ENCODE assay signal across 13 cellular contexts in the genomic region with DNA sequence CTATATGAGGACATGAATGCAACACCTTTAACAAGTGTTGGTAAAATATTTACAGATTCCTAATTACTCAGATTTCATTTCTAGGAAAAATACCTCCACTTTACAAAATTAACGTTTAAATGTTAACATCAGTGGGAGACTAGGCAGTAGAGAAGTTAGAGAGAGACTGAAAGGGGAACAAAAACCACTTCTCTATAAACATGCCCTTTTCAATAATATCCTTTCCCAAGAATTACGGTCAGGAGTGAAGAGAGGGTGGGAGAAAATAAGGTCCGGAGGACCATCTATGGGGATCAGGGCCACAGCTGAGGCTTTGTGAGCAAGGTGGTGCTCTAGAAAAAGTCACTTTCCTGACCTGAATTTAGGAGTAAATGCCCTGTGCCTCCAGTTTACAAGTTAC.
DNase-seq lines count a peak whose midpoint lies in the region; ATAC-seq and TF ChIP-seq lines count a peak whose summit lies in the region.
"Had no signal": no experiment of that assay in that cellular context is flagged by ENCODE, and none has a peak within 500 bp of the region (broad histone marks: within the 10 kb centered on the region; RNA-seq: fewer than 3 reads in every experiment).

No MANE protein-coding gene starts in this region.

- H2AFZ ChIP-seq in IMR-90 (replicated peaks; ENCODE audit: low read length, poor library complexity) (no peak overlapping the region), mesenchymal stem cell (ENCODE audit: low read depth, low read length) (no peak overlapping the region)

- intact Hi-C loops in IMR-90 (cut with micrococcal nuclease), result no loop called here

- no peak overlapping the region for H3K27ac ChIP-seq in IMR-90 (ENCODE audit: insufficient read depth, low read length)
- peak overlapping the region; percentile 1 for H3K27ac ChIP-seq in angular gyrus (ENCODE audit: low read depth, low read length)
- H3K27ac ChIP-seq in mesenchymal stem cell (ENCODE audit: low read length, poor library complexity, severe bottlenecking), result no peak overlapping the region
- peak overlapping the region; percentile 86 for H3K27ac ChIP-seq in substantia nigra (ENCODE audit: low read depth, low read length, poor library complexity, severe bottlenecking)
- H3K27ac ChIP-seq: C4-2B had no signal

- H3K14ac ChIP-seq in IMR-90 (replicated peaks; ENCODE audit: low read depth, low read length) (no peak overlapping the region), mesenchymal stem cell (ENCODE audit: low read length in 2 of 2) (no peak overlapping the region)

- DNase-seq in IMR-90 (no peak), mesenchymal stem cell (no peak), substantia nigra (lab: John Stamatoyannopoulos, UW) (no peak), medulla oblongata (ENCODE audit: extremely low spot score) (no peak), AG08395 (ENCODE audit: low spot score) (no peak)
- DNase-seq in activated CD8-positive, alpha-beta memory T cell treated with anti-CD3 and anti-CD28 coated beads for 24 hours, result no peak
- DNase-seq: activated CD4-positive, CD25-positive, alpha-beta regulatory T cell treated with anti-CD3 and anti-CD28 coated beads, Interleukin-2, amount 50 U/mL, for 72 hours; activated T-cell treated with anti-CD3 and anti-CD28 coated beads, Interleukin-2, amount 50 U/mL, for 24 hours; NCI-H1092; NCI-H2171 had no signal

- no peak for TF ChIP-seq POLR2A in IMR-90 (IDR thresholded peaks at IDR 0.05; ENCODE audit: low read depth, low read length)

- no peak overlapping the region for H4K5ac ChIP-seq in IMR-90 (ENCODE audit: low read depth, low read length)

- no peak for ATAC-seq in IMR-90 (ENCODE audit: low read depth)
- ATAC-seq in HG03342 (IDR thresholded peaks at IDR 0.05; ENCODE audit: unreplicated experiment), result no peak

- no peak overlapping the region; the same call in 1 of the 2 replicates for H2BK120ac ChIP-seq in IMR-90 (ENCODE audit: low read depth, low read length)
- no peak overlapping the region for H2BK120ac ChIP-seq in mesenchymal stem cell (ENCODE audit: low read depth, low read length)

- BruUV-seq in IMR-90 (replicated peaks; lab: Mats Ljungman, UMichigan), result no TSS peak

- peaks cover 15% of the 10 kb centered on the region for H3K9me1 ChIP-seq in IMR-90 (ENCODE audit: insufficient read depth, low read length)

- H3K79me1 ChIP-seq in IMR-90 (ENCODE audit: low read depth in 1 of 2, low read length in 2 of 2) (peaks cover 40 to 53% of the 10 kb centered on the region in 2 experiments), mesenchymal stem cell (replicated peaks; ENCODE audit: low read length, poor library complexity, severe bottlenecking) (peaks cover 52% of the 10 kb centered on the region)

- no peak for TF ChIP-seq CTCF in IMR-90 (conservative IDR thresholded peaks at IDR 0.05; ENCODE audit: low read depth, low read length)

- no peak overlapping the region for H2BK5ac ChIP-seq in IMR-90 (ENCODE audit: low read depth, low read length, poor library complexity, severe bottlenecking)
- peak overlapping the region; percentile 3 for H2BK5ac ChIP-seq in mesenchymal stem cell (ENCODE audit: low read depth, low read length, poor library complexity, severe bottlenecking)

- H2BK15ac ChIP-seq in IMR-90 (ENCODE audit: low read depth, low read length), result no peak overlapping the region
- no peak overlapping the region for H2BK15ac ChIP-seq in mesenchymal stem cell (ENCODE audit: low read depth, poor library complexity, severe bottlenecking)

- no peak overlapping the region for H4K91ac ChIP-seq in IMR-90 (ENCODE audit: insufficient read depth, low read depth, low read length)
- no peak overlapping the region for H4K91ac ChIP-seq in mesenchymal stem cell (ENCODE audit: low read length)

- POLR2A ChIA-PET in IMR-90 (lab: Charles Lee; ENCODE audit: unreplicated experiment), result no interaction called here

- peak overlapping the region in 1 of 2 experiments; percentile 20; a peak in 1 of 4 replicates for H4K8ac ChIP-seq in IMR-90 (ENCODE audit: low read depth in 2 of 2, low read length in 2 of 2)
- H4K8ac ChIP-seq in mesenchymal stem cell (ENCODE audit: low read length), result no peak overlapping the region

- H3K9me3 ChIP-seq in IMR-90 (ENCODE audit: control insufficient read depth, insufficient read depth, low read length) (no peaks in the 10 kb centered on the region), mesenchymal stem cell (ENCODE audit: control insufficient read depth, low read length) (no peaks in the 10 kb centered on the region)

- dilution Hi-C loops in IMR-90 (cut with HindIII; ENCODE audit: low sequenced_read_pairs, unreplicated experiment), result no loop called here

- H3K27me3 ChIP-seq in IMR-90 (ENCODE audit: control insufficient read depth, insufficient read depth, low read length), result no peaks in the 10 kb centered on the region
- no peaks in the 10 kb centered on the region for H3K27me3 ChIP-seq in mesenchymal stem cell (ENCODE audit: control insufficient read depth in 1 of 2, insufficient read depth in 1 of 2, low read length in 2 of 2)

- H3K4ac ChIP-seq in IMR-90 (ENCODE audit: low read depth, low read length) (peak overlapping the region; percentile 61; the same call in 1 of the 2 replicates), mesenchymal stem cell (ENCODE audit: low read depth in 1 of 2, low read length in 2 of 2) (no peak overlapping the region)

- no peak overlapping the region for H3K56ac ChIP-seq in IMR-90 (ENCODE audit: extremely low read depth, insufficient read depth, low read length)

- no CpG with 5 or more reads among the region's 3 CpGs for WGBS in IMR-90 (ENCODE audit: extremely low coverage in 2 of 2, insufficient read length in 1 of 2), 2 experiments
- 88% methylated on average over 2 of the region's 3 CpGs for WGBS in mesenchymal stem cell

- peaks cover 23% of the 10 kb centered on the region; the same call in 1 of the 2 replicates for H4K20me1 ChIP-seq in IMR-90 (ENCODE audit: insufficient read depth, low read length)

- H3K4me2 ChIP-seq in IMR-90 (ENCODE audit: low read depth, low read length) (no peak overlapping the region), mesenchymal stem cell (ENCODE audit: low read length, poor library complexity, severe bottlenecking) (no peak overlapping the region)

- H2AK5ac ChIP-seq in IMR-90 (ENCODE audit: low read depth, low read length), result 0 out of 2 replicates have a peak overlapping the region, but pooled peaks have one; percentile 24
- no peak overlapping the region for H2AK5ac ChIP-seq in mesenchymal stem cell (ENCODE audit: low read length, severe bottlenecking)

- no peak for TF ChIP-seq RAD21 in IMR-90 (IDR thresholded peaks at IDR 0.05; ENCODE audit: low read length)

- H3K18ac ChIP-seq in IMR-90 (ENCODE audit: low read depth, low read length) (0 out of 2 replicates have a peak overlapping the region, but pooled peaks have one; percentile 7), mesenchymal stem cell (ENCODE audit: low read depth in 1 of 2, low read length in 2 of 2) (no peak overlapping the region)

- no peak overlapping the region for H2AK9ac ChIP-seq in IMR-90 (replicated peaks; ENCODE audit: low read depth, low read length, poor library complexity)

- H3K36me3 ChIP-seq in IMR-90 (ENCODE audit: control insufficient read depth, insufficient read depth, low read length), result no peaks in the 10 kb centered on the region
- H3K36me3 ChIP-seq in mesenchymal stem cell (ENCODE audit: control insufficient read depth in 1 of 2, insufficient read depth in 2 of 2, low read depth in 1 of 2, low read length in 2 of 2), result peaks cover 4 to 29% of the 10 kb centered on the region in 2 experiments

- H3K4me1 ChIP-seq in IMR-90 (ENCODE audit: control insufficient read depth, insufficient read depth, low read length), result peaks cover 6% of the 10 kb centered on the region
- peaks cover 1% of the 10 kb centered on the region for H3K4me1 ChIP-seq in mesenchymal stem cell (ENCODE audit: control insufficient read depth, insufficient read depth, low read depth, low read length)

- H3K23ac ChIP-seq in IMR-90 (ENCODE audit: low read depth, low read length), result no peak overlapping the region
- no peak overlapping the region for H3K23ac ChIP-seq in mesenchymal stem cell (ENCODE audit: low read length in 2 of 2)

- H2BK12ac ChIP-seq in mesenchymal stem cell (ENCODE audit: low read length in 2 of 2), result no peak overlapping the region

- CTCF ChIA-PET in IMR-90 (lab: Yijun Ruan, JAX), result no interaction called here

- H3K4me3 ChIP-seq in IMR-90 (ENCODE audit: insufficient read depth, low read depth, low read length) (no peak overlapping the region), mesenchymal stem cell (ENCODE audit: insufficient read depth in 1 of 2, low read depth in 1 of 2, low read length in 2 of 2) (no peak overlapping the region)

- in situ Hi-C loops in IMR-90 (cut with MboI; ENCODE audit: low sequenced_read_pairs), result no loop called here

- 0 out of 2 replicates have a peak overlapping the region, but pooled peaks have one; percentile 8 for H2BK20ac ChIP-seq in IMR-90 (ENCODE audit: low read depth, low read length)

- H3K9ac ChIP-seq in IMR-90 (ENCODE audit: low read depth, low read length) (no peak overlapping the region), mesenchymal stem cell (ENCODE audit: low read length) (peak overlapping the region; percentile 75)

TF ChIP-seq in IMR-90, 13 proteins besides CTCF, POLR2A, EP300 and RAD21:
- TF ChIP-seq RFX5 (IDR thresholded peaks at IDR 0.05; ENCODE audit: low read depth, low read length) (no peak), RCOR1 (IDR thresholded peaks at IDR 0.05; ENCODE audit: insufficient replicate concordance, low read length) (no peak), CEBPB (IDR thresholded peaks at IDR 0.05; ENCODE audit: low read depth, low read length) (no peak), BHLHE40 (IDR thresholded peaks at IDR 0.05; ENCODE audit: low read depth, low read length) (no peak), MXI1 (IDR thresholded peaks at IDR 0.05; ENCODE audit: borderline replicate concordance, low read depth, low read length) (no peak), CHD1 (IDR thresholded peaks at IDR 0.05; ENCODE audit: low read depth, low read length) (no peak)
- TF ChIP-seq, protein P1, sequence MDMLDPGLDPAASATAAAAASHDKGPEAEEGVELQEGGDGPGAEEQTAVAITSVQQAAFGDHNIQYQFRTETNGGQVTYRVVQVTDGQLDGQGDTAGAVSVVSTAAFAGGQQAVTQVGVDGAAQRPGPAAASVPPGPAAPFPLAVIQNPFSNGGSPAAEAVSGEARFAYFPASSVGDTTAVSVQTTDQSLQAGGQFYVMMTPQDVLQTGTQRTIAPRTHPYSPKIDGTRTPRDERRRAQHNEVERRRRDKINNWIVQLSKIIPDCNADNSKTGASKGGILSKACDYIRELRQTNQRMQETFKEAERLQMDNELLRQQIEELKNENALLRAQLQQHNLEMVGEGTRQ (IDR thresholded peaks at IDR 0.05; ENCODE audit: low read depth, low read length), result no peak

Comparison
In these comparisons a context has a peak if more than half of its experiments do, and no peak if none do; other contexts are left out.
1. H3K27ac ChIP-seq: peak in angular gyrus (single experiment) and substantia nigra (single experiment); none in IMR-90 (single experiment) and mesenchymal stem cell (single experiment).